16 cellular contexts compared by ENCODE assay signal in genomic region chr12:124834822-124835221, GRCh38. TPM values are rescaled to one million over a fixed set of nuclear protein-coding genes. Genes with fewer than 3 reads are reported as not detected.
DNase-seq lines count a peak whose midpoint lies in the region; ATAC-seq, FAIRE-seq and TF ChIP-seq lines count a peak whose summit lies in the region.
"Had no signal": no experiment of that assay in that cellular context is flagged by ENCODE, and none has a peak within 500 bp of the region (broad histone marks: within the 10 kb centered on the region; RNA-seq: fewer than 3 reads in every experiment).

No MANE protein-coding gene starts in this region.

- no peak overlapping the region for H4K8ac ChIP-seq in H1 (ENCODE audit: extremely low read depth, insufficient read depth, low read length)

- H3K4me1 ChIP-seq in left ventricle myocardium inferior (peaks cover 37% of the 10 kb centered on the region), right cardiac atrium (ENCODE audit: control insufficient read depth, insufficient read depth, low read length) (peaks cover 5% of the 10 kb centered on the region), H1 (replicated peaks in 1 of 4; ENCODE audit: control insufficient read depth in 3 of 4, insufficient read depth in 4 of 4, low read length in 3 of 4) (peaks cover 0 to 16% (median 11%) of the 10 kb centered on the region in 4 experiments; a peak in 6 of 7 replicates), vagina (peaks cover 41% of the 10 kb centered on the region)

- H3K27ac ChIP-seq in left ventricle myocardium inferior (replicated peaks) = peak overlapping the region; percentile 74
- H3K27ac ChIP-seq in right cardiac atrium (ENCODE audit: low read length) = no peak overlapping the region
- H3K27ac ChIP-seq in RWPE1 = peak overlapping the region; percentile 89
- H3K27ac ChIP-seq in H1 (ENCODE audit: low read depth, low read length) = no peak overlapping the region
- peak overlapping the region; percentile 47 for H3K27ac ChIP-seq in vagina
- H3K27ac ChIP-seq: BLaER1 had no signal

- no peak overlapping the region for H3K9ac ChIP-seq in H1 (replicated peaks in 1 of 4; ENCODE audit: extremely low read depth in 1 of 4, low read depth in 3 of 4, low read length in 3 of 4)
- H3K9ac ChIP-seq: BLaER1 had no signal

- intact Hi-C loops in left ventricle myocardium inferior (cut with micrococcal nuclease) = no loop called here
- intact Hi-C loops in right cardiac atrium (cut with DNase I) = no loop called here
- intact Hi-C loops in vagina (cut with DNase I) = loop anchor here (1.0 kb wide), 1 partner anchor 44 kb away; no protein-coding TSS in a partner anchor

- no peak overlapping the region for H3K23ac ChIP-seq in H1 (ENCODE audit: insufficient read length)

- no peak overlapping the region for H2AFZ ChIP-seq in H1 (ENCODE audit: low read length)

- H3K27me3 ChIP-seq in left ventricle myocardium inferior (ENCODE audit: low read depth) (no peaks in the 10 kb centered on the region), right cardiac atrium (ENCODE audit: control insufficient read depth, insufficient read depth) (no peaks in the 10 kb centered on the region), H1 (replicated peaks in 1 of 4; ENCODE audit: control insufficient read depth in 3 of 4, extremely low read depth in 1 of 4, insufficient read depth in 3 of 4, low read length in 3 of 4) (no peaks in the 10 kb centered on the region), vagina (no peaks in the 10 kb centered on the region)
- H3K27me3 ChIP-seq: BLaER1 had no signal

- no peak for TF ChIP-seq EP300 in H1 (IDR thresholded peaks at IDR 0.05; ENCODE audit: borderline replicate concordance in 1 of 2, low read depth in 2 of 2, low read length in 2 of 2)

- H3K9me3 ChIP-seq in left ventricle myocardium inferior (replicated peaks) (peaks cover 4% of the 10 kb centered on the region), right cardiac atrium (ENCODE audit: control insufficient read depth, low read length) (no peaks in the 10 kb centered on the region), H1 (ENCODE audit: insufficient read depth in 2 of 2, low read depth in 1 of 2, low read length in 1 of 2) (no peaks in the 10 kb centered on the region), vagina (no peaks in the 10 kb centered on the region)

- POLR2A ChIA-PET in RWPE1 (lab: Yijun Ruan, JAX; ENCODE audit: low non-redundant PET) (no interaction called here), H1 (lab: Charles Lee; ENCODE audit: partially characterized antibody) (no interaction called here)

- H4K20me1 ChIP-seq in H1 (replicated peaks in 1 of 2; ENCODE audit: control insufficient read depth in 1 of 2, insufficient read depth in 2 of 2, low read length in 2 of 2) = peaks cover 0 to 5% of the 10 kb centered on the region in 2 experiments

- H2BK120ac ChIP-seq in H1 (replicated peaks; ENCODE audit: low read depth, low read length) = no peak overlapping the region

- 0 out of 2 replicates have a peak overlapping the region, but pooled peaks have one; percentile 25 for H2BK15ac ChIP-seq in H1 (ENCODE audit: low read length)

- 0 out of 2 replicates have a peak overlapping the region, but pooled peaks have one; percentile 15 for H2AK5ac ChIP-seq in H1 (ENCODE audit: low read depth, low read length)

- peaks cover 0 to 6% of the 10 kb centered on the region in 2 experiments; a peak in 3 of 4 replicates for H3K79me2 ChIP-seq in H1 (ENCODE audit: control insufficient read depth in 1 of 2, insufficient read depth in 2 of 2, low read length in 2 of 2)

- TF ChIP-seq POLR2A in H1 (IDR thresholded peaks at IDR 0.05; ENCODE audit: control extremely low read depth in 1 of 2, low read depth in 2 of 2, low read length in 2 of 2) (no peak), vagina (IDR thresholded peaks at IDR 0.05) (no peak)

- no peak overlapping the region for H3K56ac ChIP-seq in H1 (replicated peaks; ENCODE audit: insufficient read length, low read depth, low read length)

- peaks cover 7% of the 10 kb centered on the region; the same call in 1 of the 2 replicates for H3K79me1 ChIP-seq in H1 (ENCODE audit: low read depth, low read length)

- no peak for TF ChIP-seq RAD21 in H1 (IDR thresholded peaks at IDR 0.05 in 1 of 2, conservative IDR thresholded peaks at IDR 0.05 in 1 of 2; ENCODE audit: low read depth in 2 of 2, low read length in 2 of 2)

- no peak overlapping the region for H3K14ac ChIP-seq in H1 (ENCODE audit: insufficient read length)

- no peaks in the 10 kb centered on the region for H3K36me3 ChIP-seq in left ventricle myocardium inferior
- no peaks in the 10 kb centered on the region for H3K36me3 ChIP-seq in H1 (ENCODE audit: control insufficient read depth in 2 of 4, insufficient read depth in 4 of 4, low read length in 3 of 4)
- H3K36me3 ChIP-seq in vagina = no peaks in the 10 kb centered on the region

- H2BK20ac ChIP-seq in H1 (ENCODE audit: low read length) = peak overlapping the region; percentile 80; the same call in 1 of the 2 replicates

- 0 out of 2 replicates have a peak overlapping the region, but pooled peaks have one; percentile 18 for H2BK5ac ChIP-seq in H1 (ENCODE audit: low read depth, low read length)

- no peak for TF ChIP-seq CTCF in left ventricle myocardium inferior (IDR thresholded peaks at IDR 0.05; ENCODE audit: borderline replicate concordance)
- TF ChIP-seq CTCF in RWPE1 (conservative IDR thresholded peaks at IDR 0.05; ENCODE audit: low read depth) = no peak
- no peak for TF ChIP-seq CTCF in H1 (IDR thresholded peaks at IDR 0.05; ENCODE audit: control extremely low read depth in 1 of 3, insufficient read depth in 1 of 3, low read depth in 1 of 3, low read length in 3 of 3)
- no peak for TF ChIP-seq CTCF in vagina (IDR thresholded peaks at IDR 0.05)

- 66% methylated on average over 9 of the region's 9 CpGs for WGBS in right cardiac atrium
- 90% methylated on average over 9 of the region's 9 CpGs; no CpG with 5 or more reads in 1 of the 2 experiments for WGBS in H1 (ENCODE audit: extremely low coverage in 1 of 2, insufficient coverage in 1 of 2, insufficient read length in 1 of 2, insufficient replicate concordance in 2 of 2, low coverage in 1 of 2, low lambda C conversion rate in 2 of 2, missing lambda C conversion rate in 1 of 2), 2 experiments

- no peaks in the 10 kb centered on the region; the same call in 1 of the 2 replicates for H3K23me2 ChIP-seq in H1 (ENCODE audit: low read depth, low read length)

- no peak overlapping the region for H4K91ac ChIP-seq in H1 (replicated peaks; ENCODE audit: insufficient read length, low read length)

- no peak overlapping the region for H3K4ac ChIP-seq in H1 (replicated peaks; ENCODE audit: insufficient read length, low read depth, low read length)

- no peak overlapping the region for H3K4me2 ChIP-seq in H1 (ENCODE audit: insufficient read depth in 1 of 2, low read depth in 2 of 2, low read length in 2 of 2)
- H3K4me2 ChIP-seq: BLaER1 had no signal

- ATAC-seq in right cardiac atrium (no peak), HG03457 (IDR thresholded peaks at IDR 0.05; ENCODE audit: unreplicated experiment) (no peak)

- CTCF ChIA-PET in RWPE1 (lab: Yijun Ruan, JAX) = no interaction called here
- CTCF ChIA-PET in H1 (lab: Charles Lee; ENCODE audit: partially characterized antibody) = interaction anchor here (1.1 to 1.2 kb wide), 2 partner anchors 36 to 106 kb away, joined by 3 to 4 read pairs; no protein-coding TSS in a partner anchor

- no peak overlapping the region for H3K4me3 ChIP-seq in left ventricle myocardium inferior
- H3K4me3 ChIP-seq in right cardiac atrium (ENCODE audit: low read length) = no peak overlapping the region
- H3K4me3 ChIP-seq in H1 (ENCODE audit: extremely low read depth in 1 of 4, insufficient read depth in 2 of 4, low read depth in 3 of 4, low read length in 4 of 4) = no peak overlapping the region
- H3K4me3 ChIP-seq in vagina = no peak overlapping the region
- H3K4me3 ChIP-seq: BLaER1 had no signal

- no peak overlapping the region for H3K18ac ChIP-seq in H1 (ENCODE audit: extremely low read depth, low read length)

- FAIRE-seq in H1 (lab: Jason Lieb, UNC) = no peak
- FAIRE-seq: H54, HTR-8/SVneo had no signal

- no peak overlapping the region for H4K5ac ChIP-seq in H1 (ENCODE audit: insufficient read length, low read depth, low read length)

- H2BK12ac ChIP-seq in H1 (ENCODE audit: low read depth, low read length) = peak overlapping the region; percentile 81

- DNase-seq in left ventricle myocardium inferior = no peak
- DNase-seq in right cardiac atrium = no peak
- DNase-seq in RWPE1 (ENCODE audit: low spot score) = no peak
- no peak for DNase-seq in H1 (ENCODE audit: low read depth in 1 of 2, low spot score in 2 of 2)
- DNase-seq in vagina (ENCODE audit: extremely low spot score in 2 of 2) = no peak
- DNase-seq in hepatic stellate cell (ENCODE audit: low spot score) = no peak
- DNase-seq in SK-N-DZ (ENCODE audit: low spot score) = no peak
- DNase-seq: 8988T; AML-193; Caco-2; CD8-positive, alpha-beta memory T cell; DND-41 had no signal

TF ChIP-seq in H1, 55 proteins besides CTCF, POLR2A, EP300 and RAD21:
- TF ChIP-seq GABPA (IDR thresholded peaks at IDR 0.05; ENCODE audit: borderline replicate concordance, insufficient read depth, low read length) = no peak

RNA-seq across cellular contexts. Expression of gene SCARB1, which starts 28.8 kb away (rescaled TPM):
- total RNA-seq in left ventricle myocardium inferior (11.1 TPM), right cardiac atrium (10 to 100 TPM; 15.7 to 22.9 (median 20.0) TPM), vagina (20.6 TPM)
- polyA plus RNA-seq in right cardiac atrium (17.0 TPM), H1 (2011; rRNA removed) (45.3 and 70.7 TPM in 2 replicates)
- total RNA-seq in H1 (2021; fragmentation: NEBNext Ultra II Directional; extraction: Animal tissue kit (Norgen Biotek cat#: 25700)) = 57.1 and 58.0 TPM in 2 replicates
- polyA plus RNA-seq in H1 (2011; cell fraction: cytosol; rRNA removed) = 49.4 TPM
- 108 TPM for polyA plus RNA-seq in H1 (2011; cell fraction: nucleus; rRNA removed)
- 52.4 to 76.7 TPM (median 66.8 TPM) in 4 replicates for polyA plus RNA-seq in H1 (2012, experiment 1 of 2)
- polyA plus RNA-seq in H1 (2012, experiment 2 of 2) = 40.2 TPM
- 81.2 TPM for polyA plus RNA-seq in H1 (2013, experiment 1 of 2)
- 90.5 TPM for polyA plus RNA-seq in H1 (2013, experiment 2 of 2)
- 52.9 and 55.6 TPM in 2 replicates for polyA minus RNA-seq in H1 (2011; rRNA and poly(A)+ RNA removed)
- polyA minus RNA-seq in H1 (2011; cell fraction: cytosol; rRNA and poly(A)+ RNA removed) = 28.3 TPM
- 31.4 TPM for polyA minus RNA-seq in H1 (2011; cell fraction: nucleus; rRNA and poly(A)+ RNA removed)
- polyA plus RNA-seq in SK-N-DZ (2014; cell fraction: cytosol; rRNA removed) = 24.3 and 28.7 TPM in 2 replicates
- polyA plus RNA-seq in SK-N-DZ (2014; cell fraction: nucleus; rRNA removed) = 39.8 and 51.1 TPM in 2 replicates

Comparison
In these comparisons a context has a peak if more than half of its experiments do, and no peak if none do; other contexts are left out.
1. H3K27ac ChIP-seq: peak in left ventricle myocardium inferior (single experiment), RWPE1 (single experiment) and vagina (single experiment); none in right cardiac atrium (single experiment) and H1 (single experiment).